In the genomic region with DNA sequence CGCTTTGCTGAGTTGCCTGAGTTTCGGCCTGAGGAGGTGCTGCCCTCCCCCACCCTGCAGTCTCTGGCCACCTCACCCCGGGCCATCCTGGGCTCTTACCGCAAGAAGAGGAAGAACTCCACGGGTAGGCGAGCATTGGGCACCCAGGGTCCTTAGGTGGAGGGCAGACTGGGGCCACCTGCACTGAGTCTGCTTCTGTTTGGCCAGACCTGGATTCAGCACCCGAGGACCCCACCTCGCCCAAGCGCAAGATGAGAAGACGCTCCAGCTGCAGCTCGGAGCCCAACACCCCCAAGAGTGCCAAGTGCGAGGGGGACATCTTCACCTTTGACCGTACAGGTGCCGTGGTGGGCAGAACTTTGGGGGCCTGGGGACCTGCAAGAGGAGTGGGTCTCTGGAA, we compare ENCODE assay signal across 30 cellular contexts. TPM values are rescaled to one million over a fixed set of nuclear protein-coding genes. Genes with fewer than 3 reads are reported as not detected.
"Had no signal": no experiment of that assay in that cellular context is flagged by ENCODE, and none has a peak within 500 bp of the region (broad histone marks: within the 10 kb centered on the region; RNA-seq: fewer than 3 reads in every experiment).

No MANE protein-coding gene starts in this region.

- H3K27me3 ChIP-seq: breast epithelium, dorsolateral prefrontal cortex, gastroesophageal sphincter, neural progenitor cell, right lobe of liver, tibial nerve had no signal

- ATAC-seq: activated CD4-positive, CD25-positive, alpha-beta regulatory T cell treated with anti-CD3 and anti-CD28 coated beads, Interleukin-2, amount 50 U/mL, for 24 hours; activated T-cell treated with anti-CD3 and anti-CD28 coated beads, Interleukin-2, amount 50 U/mL, for 4 hours; gastroesophageal sphincter; naive thymus-derived CD4-positive, alpha-beta T cell; right lobe of liver had no signal

- H3K4me3 Mint-ChIP-seq: activated CD4-positive, alpha-beta memory T cell treated with anti-CD3 and anti-CD28 coated beads, Interleukin-2, amount 10 ng/mL, durations not matched to agents 7 days and 5 days; activated CD4-positive, alpha-beta T cell treated with anti-CD3 and anti-CD28 coated beads, Interleukin-2, amount 10 ng/mL, durations not matched to agents 7 days and 5 days; activated naive CD4-positive, alpha-beta T cell treated with anti-CD3 and anti-CD28 coated beads, Interleukin-2, amount 50 U/mL, for 24 hours; activated T-cell treated with anti-CD3 and anti-CD28 coated beads, Interleukin-2, amount 50 U/mL, for 4 hours; memory B cell; neural progenitor cell; T-helper 1 cell treated with Interleukin-12 subunit alpha and Interleukin-12 subunit beta and Interleukin-4 antibody, amounts not matched to agents 30 μg/mL and 1 μg/mL, for 36 hours had no signal

- H3K36me3 ChIP-seq: breast epithelium, neural progenitor cell had no signal

- DNase-seq: activated CD4-positive, alpha-beta memory T cell treated with anti-CD3 and anti-CD28 coated beads, Interleukin-2, amount 10 ng/mL, durations not matched to agents 7 days and 5 days; activated CD4-positive, alpha-beta T cell treated with anti-CD3 and anti-CD28 coated beads, Interleukin-2, amount 10 ng/mL, durations not matched to agents 7 days and 5 days; activated CD8-positive, alpha-beta memory T cell treated with anti-CD3 and anti-CD28 coated beads, Interleukin-2, amount 50 U/mL, for 48 hours; activated T-cell treated with anti-CD3 and anti-CD28 coated beads, Interleukin-2, amount 50 U/mL, for 4 hours; dorsolateral prefrontal cortex; effector memory CD4-positive, alpha-beta T cell; hippocampal formation; midbrain; naive thymus-derived CD4-positive, alpha-beta T cell; stimulated activated CD4-positive, alpha-beta T cell treated with anti-CD3 and anti-CD28 coated beads, Interleukin-2, amount 100 ng/mL, for 48 hours; stimulated activated naive CD4-positive, alpha-beta T cell treated with Interleukin-2 at 50 U/mL for 16 hours; SW 1271; T-helper 9 cell had no signal

- H3K27me3 Mint-ChIP-seq: activated CD4-positive, alpha-beta memory T cell treated with anti-CD3 and anti-CD28 coated beads, Interleukin-2, amount 10 ng/mL, durations not matched to agents 7 days and 5 days; activated CD4-positive, alpha-beta T cell treated with anti-CD3 and anti-CD28 coated beads, Interleukin-2, amount 10 ng/mL, durations not matched to agents 7 days and 5 days; activated naive CD4-positive, alpha-beta T cell treated with anti-CD3 and anti-CD28 coated beads, Interleukin-2, amount 50 U/mL, for 24 hours; memory B cell; naive thymus-derived CD4-positive, alpha-beta T cell; progenitor cell of endocrine pancreas had no signal

- H3K27ac Mint-ChIP-seq: activated CD4-positive, alpha-beta memory T cell treated with anti-CD3 and anti-CD28 coated beads, Interleukin-2, amount 10 ng/mL, durations not matched to agents 7 days and 5 days; activated naive CD4-positive, alpha-beta T cell treated with anti-CD3 and anti-CD28 coated beads, Interleukin-2, amount 50 U/mL, for 24 hours; activated T-helper 2 cell treated with anti-CD3 and anti-CD28 coated beads, Interferon-gamma antibody, Interleukin-2, Interleukin-4, amounts not matched to agents 10 μg/mL and 5 μg/mL and 100 μg/mL, durations not matched to agents 14 hours and 24 hours and 36 hours; memory B cell; T-helper 1 cell treated with Interleukin-12 subunit alpha and Interleukin-12 subunit beta and Interleukin-4 antibody, amounts not matched to agents 30 μg/mL and 1 μg/mL, for 36 hours had no signal

- FAIRE-seq: keratinocyte, TTC549 had no signal

- H3K4me3 ChIP-seq: breast epithelium, coronary artery, dorsolateral prefrontal cortex, gastroesophageal sphincter, neural progenitor cell, right lobe of liver, tibial nerve had no signal

- H3K9me3 Mint-ChIP-seq: activated CD4-positive, alpha-beta memory T cell treated with anti-CD3 and anti-CD28 coated beads, Interleukin-2, amount 10 ng/mL, durations not matched to agents 7 days and 5 days; activated CD4-positive, alpha-beta T cell treated with anti-CD3 and anti-CD28 coated beads, Interleukin-2, amount 10 ng/mL, durations not matched to agents 7 days and 5 days; activated naive CD4-positive, alpha-beta T cell treated with anti-CD3 and anti-CD28 coated beads, Interleukin-2, amount 50 U/mL, for 24 hours; activated T-cell treated with anti-CD3 and anti-CD28 coated beads, Interleukin-2, amount 50 U/mL, for 4 hours; activated T-helper 2 cell treated with anti-CD3 and anti-CD28 coated beads, Interferon-gamma antibody, Interleukin-2, Interleukin-4, amounts not matched to agents 10 μg/mL and 5 μg/mL and 100 μg/mL, durations not matched to agents 14 hours and 24 hours and 36 hours; memory B cell; neural progenitor cell; T-helper 1 cell treated with Interleukin-12 subunit alpha and Interleukin-12 subunit beta and Interleukin-4 antibody, amounts not matched to agents 30 μg/mL and 1 μg/mL, for 36 hours had no signal

RNA-seq across cellular contexts. Expression of a gene that starts 8.0 kb away (rescaled TPM):
- total RNA-seq: skeletal muscle tissue had no signal

RNA-seq across cellular contexts. Expression of a gene that starts 19.1 kb away (rescaled TPM):
- total RNA-seq: activated CD4-positive, alpha-beta T cell treated with anti-CD3 and anti-CD28 coated beads, Interleukin-2, amount 10 ng/mL, durations not matched to agents 7 days and 5 days; activated T-cell treated with anti-CD3 and anti-CD28 coated beads, Interleukin-2, amount 50 U/mL, for 4 hours; naive thymus-derived CD4-positive, alpha-beta T cell; osteoblast; renal cortical epithelial cell had no signal
